Comparison of ENCODE assay signal across 16 cellular contexts in genomic region chr7:159091041-159091440, GRCh38. TPM values are rescaled to one million over a fixed set of nuclear protein-coding genes. Genes with fewer than 3 reads are reported as not detected.
DNase-seq lines count a peak whose midpoint lies in the region; ATAC-seq and TF ChIP-seq lines count a peak whose summit lies in the region.
"Had no signal": no experiment of that assay in that cellular context is flagged by ENCODE, and none has a peak within 500 bp of the region (broad histone marks: within the 10 kb centered on the region; RNA-seq: fewer than 3 reads in every experiment).

No MANE protein-coding gene starts in this region.

- H3K4me3 Mint-ChIP-seq in osteocyte (ENCODE audit: unreplicated experiment) (no peak overlapping the region), T-helper 17 cell (no peak overlapping the region)
- H3K4me3 Mint-ChIP-seq: IgD-negative memory B cell had no signal

- ATAC-seq in heart right ventricle = no peak
- ATAC-seq in HG02642 (IDR thresholded peaks at IDR 0.05; ENCODE audit: poor library complexity, unreplicated experiment) = no peak
- no peak for ATAC-seq in T-helper 17 cell

- H3K4me1 ChIP-seq in heart right ventricle = peaks cover 0 to 59% (median 17%) of the 10 kb centered on the region in 9 donors

- no peaks in the 10 kb centered on the region for H3K4me1 Mint-ChIP-seq in osteocyte (ENCODE audit: unreplicated experiment)
- H3K4me1 Mint-ChIP-seq in T-helper 17 cell = no peaks in the 10 kb centered on the region
- H3K4me1 Mint-ChIP-seq: IgD-negative memory B cell had no signal

- H3K27me3 ChIP-seq in heart right ventricle = no peaks in the 10 kb centered on the region

- intact Hi-C loops in cardiac septum (cut with DNase I) (no loop called here), heart right ventricle (cut with DNase I) (no loop called here)

- 80 to 84% methylated on average over 13 of the region's 13 CpGs for WGBS in heart right ventricle, 2 donors

- H3K9me3 ChIP-seq in heart right ventricle (no peaks in the 10 kb centered on the region), T-helper 17 cell (ENCODE audit: control insufficient read depth, low read length, poor library complexity, severe bottlenecking) (no peaks in the 10 kb centered on the region)

- TF ChIP-seq CTCF in heart right ventricle (IDR thresholded peaks at IDR 0.05) = no peak
- TF ChIP-seq CTCF in coronary artery (IDR thresholded peaks at IDR 0.05) = no peak
- TF ChIP-seq CTCF in osteocyte (IDR thresholded peaks at IDR 0.05) = no peak

- no peak overlapping the region for H3K27ac Mint-ChIP-seq in osteocyte (ENCODE audit: unreplicated experiment)
- no peak overlapping the region for H3K27ac Mint-ChIP-seq in T-helper 17 cell
- H3K27ac Mint-ChIP-seq: IgD-negative memory B cell had no signal

- no peaks in the 10 kb centered on the region for H3K9me3 Mint-ChIP-seq in osteocyte (ENCODE audit: unreplicated experiment)
- H3K9me3 Mint-ChIP-seq: IgD-negative memory B cell had no signal

- no peaks in the 10 kb centered on the region for H3K36me3 Mint-ChIP-seq in osteocyte (ENCODE audit: unreplicated experiment)
- H3K36me3 Mint-ChIP-seq in T-helper 17 cell (ENCODE audit: low read depth) = no peaks in the 10 kb centered on the region
- H3K36me3 Mint-ChIP-seq: IgD-negative memory B cell had no signal

- H3K4me3 ChIP-seq in heart right ventricle = no peak overlapping the region
- H3K4me3 ChIP-seq in coronary artery = no peak overlapping the region

- H3K27ac ChIP-seq in heart right ventricle = peak overlapping the region in 1 of 10 donors; percentile 60
- peak overlapping the region; percentile 97 to 98 for H3K27ac ChIP-seq in coronary artery

- DNase-seq in cardiac septum (ENCODE audit: low spot score) = peak; percentile 66
- DNase-seq in heart right ventricle = no peak
- DNase-seq in coronary artery (ENCODE audit: low spot score) = peak; percentile 55
- peak; percentile 64 for DNase-seq in osteocyte (ENCODE audit: extremely low spot score, unreplicated experiment)
- DNase-seq in central memory CD4-positive, alpha-beta T cell = no peak
- DNase-seq in T-helper 17 cell = no peak
- DNase-seq: COR-L47, EL, NCI-H1105, NCI-H1694, NCI-H510A treated with DMSO at 0.1 percent for 48 hours, NCI-H82, SHP77 had no signal

- H3K36me3 ChIP-seq in heart right ventricle = peaks cover 0 to 3% (median 0%) of the 10 kb centered on the region in 9 donors

- H3K27me3 Mint-ChIP-seq in osteocyte (ENCODE audit: unreplicated experiment) (no peaks in the 10 kb centered on the region), T-helper 17 cell (peaks cover 15% of the 10 kb centered on the region)
- H3K27me3 Mint-ChIP-seq: IgD-negative memory B cell had no signal

RNA-seq across cellular contexts. Expression of gene VIPR2, which starts 53.6 kb away (rescaled TPM):
- total RNA-seq in cardiac septum (23.2 TPM), heart right ventricle (10 to 100 TPM; 11.4 to 30.6 (median 19.4) TPM), osteocyte (0.19 and 0.39 TPM in 2 replicates), T-helper 17 cell (not detected)
- polyA plus RNA-seq in heart right ventricle = 10 to 100 TPM in 1 of 2 donors, 1 to 10 TPM in 1; 3.0 to 20.9 TPM
- total RNA-seq: LHCN-M2 had no signal
- polyA plus RNA-seq: IgD-negative memory B cell had no signal

Comparison
In these comparisons a context has a peak if more than half of its experiments do, and no peak if none do; other contexts are left out.
1. DNase-seq: peak in cardiac septum (single experiment), coronary artery (single experiment) and osteocyte (single experiment); none in heart right ventricle (0 of 2), central memory CD4-positive, alpha-beta T cell (single experiment) and T-helper 17 cell (0 of 3).